Comparison of ENCODE assay signal across 18 cellular contexts in the genomic region with DNA sequence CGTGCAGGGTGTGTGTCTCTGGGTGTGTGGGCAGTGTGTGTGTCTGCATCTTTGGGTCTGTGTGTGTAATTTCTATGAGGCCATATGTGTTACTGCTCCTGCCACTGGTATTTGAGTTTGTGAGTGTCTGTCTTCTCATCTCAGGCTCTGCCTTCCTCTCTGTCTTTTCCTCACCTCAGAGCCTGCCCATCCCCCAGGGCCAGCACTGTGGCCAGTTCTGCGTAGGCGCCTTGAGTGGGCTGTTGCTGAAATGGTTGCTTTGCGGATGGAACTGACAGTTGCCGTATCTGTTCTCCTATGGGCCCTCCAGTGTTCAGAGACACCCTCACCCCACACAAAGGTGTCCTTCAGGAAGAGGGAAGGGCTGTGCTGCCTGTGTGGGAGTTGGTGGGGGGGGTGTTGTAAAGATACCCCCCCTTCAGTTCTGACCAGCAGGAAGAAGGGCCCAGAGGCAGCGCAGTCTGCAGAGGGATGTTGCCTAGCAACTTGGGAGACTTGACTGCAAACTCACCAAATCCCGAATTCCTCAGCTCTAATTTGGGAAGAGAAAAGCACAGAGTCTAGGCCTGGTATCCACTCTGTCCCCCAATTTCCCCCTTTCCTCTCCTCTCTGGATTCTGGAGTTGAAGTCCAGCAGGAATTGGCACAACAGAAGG. TPM values are rescaled to one million over a fixed set of nuclear protein-coding genes. Genes with fewer than 3 reads are reported as not detected.
DNase-seq lines count a peak whose midpoint lies in the region; ATAC-seq and TF ChIP-seq lines count a peak whose summit lies in the region.
"Had no signal": no experiment of that assay in that cellular context is flagged by ENCODE, and none has a peak within 500 bp of the region (broad histone marks: within the 10 kb centered on the region; RNA-seq: fewer than 3 reads in every experiment).

No MANE protein-coding gene starts in this region.

- H3K36me3 ChIP-seq in WERI-Rb-1, result no peaks in the 10 kb centered on the region

- ATAC-seq in GM19023 (IDR thresholded peaks at IDR 0.05; ENCODE audit: unreplicated experiment), result no peak
- ATAC-seq: PC-3 had no signal

- H3K9me3 ChIP-seq in WERI-Rb-1 (ENCODE audit: severe bottlenecking), result no peaks in the 10 kb centered on the region
- H3K9me3 ChIP-seq: SK-N-SH had no signal

- H3K27me3 ChIP-seq in dorsolateral prefrontal cortex (peaks cover 0 to 25% (median 4%) of the 10 kb centered on the region in 45 donors), WERI-Rb-1 (ENCODE audit: insufficient read depth, low read depth, severe bottlenecking) (no peaks in the 10 kb centered on the region)

- H3K27ac ChIP-seq in angular gyrus (ENCODE audit: low read depth, low read length) (peak overlapping the region; percentile 82), dorsolateral prefrontal cortex (peak overlapping the region in 53 of 59 donors; percentile 3 to 89 (median 70)), WERI-Rb-1 (no peak overlapping the region)
- H3K27ac ChIP-seq: KMS-11 had no signal

- intact Hi-C loops in dorsolateral prefrontal cortex (cut with DNase I), result loop anchor here in 1 of 2 donors (5.0 kb wide), 1 partner anchor 65 kb away; the partner anchor contains the start of genes SIAE and SPA17

- peak; percentile 25 for DNase-seq in CD1c-positive myeloid dendritic cell (ENCODE audit: extremely low spot score)
- peak in 2 of 10 donors; percentile 47 to 50 for DNase-seq in dorsolateral prefrontal cortex
- peak; percentile 29 for DNase-seq in retina
- DNase-seq in activated T-cell treated with anti-CD3 and anti-CD28 coated beads for 4 hours, result no peak
- DNase-seq in WERI-Rb-1, result no peak
- DNase-seq: H7, NCI-H1092 treated with DMSO at 0.1 percent for 48 hours, NCI-H1694, NCI-H345, NCI-H526, PC-3, RPMI8226, SHP77 treated with DMSO at 0.1 percent for 48 hours, SK-N-SH had no signal

- TF ChIP-seq CTCF in dorsolateral prefrontal cortex (IDR thresholded peaks at IDR 0.05 in 54 of 56, conservative IDR thresholded peaks at IDR 0.05 in 2 of 56; ENCODE audit: low read depth in 1 of 56, partially characterized antibody in 56 of 56) (no peak), WERI-Rb-1 (IDR thresholded peaks at IDR 0.05; ENCODE audit: low read depth, low read length) (no peak)

- H3K4me3 ChIP-seq in dorsolateral prefrontal cortex, result no peak overlapping the region
- no peak overlapping the region for H3K4me3 ChIP-seq in WERI-Rb-1 (ENCODE audit: low read depth, low read length)

RNA-seq across cellular contexts. Expression of gene NRGN, which starts 2.0 kb away (rescaled TPM):
- 1,000 to 10,000 TPM in 103 of 120 experiments, 100 to 1,000 TPM in 17; 356 to 2,119 (median 1,378) TPM for total RNA-seq in dorsolateral prefrontal cortex

RNA-seq across cellular contexts. Expression of gene VSIG2, which starts 14.3 kb away (rescaled TPM):
- total RNA-seq in dorsolateral prefrontal cortex, result 1 to 10 TPM in 49 of 120 experiments, under 1 TPM in 55, not detected in 16; 0.41 to 2.6 (median 0.94) TPM
- total RNA-seq: M059J, PC-3 had no signal

RNA-seq across cellular contexts. Expression of gene ESAM, which starts 24.3 kb away (rescaled TPM):
- total RNA-seq in dorsolateral prefrontal cortex, result 10 to 100 TPM; 12.1 to 58.7 (median 20.9) TPM

Comparison
In these comparisons a context has a peak if more than half of its experiments do, and no peak if none do; other contexts are left out.
1. DNase-seq: peak in CD1c-positive myeloid dendritic cell (single experiment) and retina (single experiment); none in activated T-cell treated with anti-CD3 and anti-CD28 coated beads for 4 hours (single experiment) and WERI-Rb-1 (single experiment).